ENCODE assay signal across 29 cellular contexts in genomic region chrX:3960952-3961351, GRCh38.
"Had no signal": no experiment of that assay in that cellular context is flagged by ENCODE, and none has a peak within 500 bp of the region (broad histone marks: within the 10 kb centered on the region; RNA-seq: fewer than 3 reads in every experiment).

No MANE protein-coding gene starts in this region.

- H3K9ac ChIP-seq: parathyroid adenoma had no signal

- H3K27ac ChIP-seq: ovary, parathyroid adenoma, psoas muscle, right lobe of liver, skin epidermis, spleen, suprapubic skin, testis, tibial artery, transverse colon, upper lobe of right lung, uterus had no signal

- H2AFZ ChIP-seq: parathyroid adenoma had no signal

- H3K9me3 ChIP-seq: psoas muscle, right lobe of liver, suprapubic skin, testis, tibial artery, transverse colon, upper lobe of right lung, uterus had no signal

- H3K27me3 ChIP-seq: ovary, suprapubic skin, testis, tibial artery, transverse colon, upper lobe of right lung, uterus had no signal

- H3K36me3 ChIP-seq: ovary, right lobe of liver, spleen, suprapubic skin, tibial artery, transverse colon, upper lobe of right lung, uterus had no signal

- H3K79me2 ChIP-seq: parathyroid adenoma had no signal

- H3K4me1 ChIP-seq: parathyroid adenoma, psoas muscle, spleen, suprapubic skin, testis, transverse colon, upper lobe of right lung, uterus had no signal

- H3K4me2 ChIP-seq: smooth muscle cell had no signal

- H3K4me3 ChIP-seq: ovary, psoas muscle, right lobe of liver, skin epidermis, smooth muscle cell, spleen, suprapubic skin, testis, tibial artery, transverse colon, upper lobe of right lung, uterus had no signal

- ATAC-seq: naive thymus-derived CD8-positive, alpha-beta T cell; natural killer cell treated with Interleukin-12 subunit alpha and Interleukin-12 subunit beta and Interleukin-15 and Interleukin-18, amount 100 ng/mL, for 72 hours; psoas muscle; right cardiac atrium; right lobe of liver; stimulated activated memory B cell treated with anti-CD40 and anti-IgM and Interleukin-4, amounts not matched to agents 10 μg/mL and 1 μg/mL and 100 μg/mL, for 72 hours; stimulated activated naive CD8-positive, alpha-beta T cell treated with anti-CD3 and anti-CD28 coated beads, Interleukin-15, amount 100 ng/mL, for 72 hours; stimulated activated naive CD8-positive, alpha-beta T cell treated with anti-CD3 and anti-CD28 coated beads, Interleukin-15, Interleukin-2, amounts not matched to agents 100 U/mL and 50 U/mL, for 24 hours; upper lobe of right lung had no signal

- DNase-seq: naive thymus-derived CD8-positive, alpha-beta T cell; nephron progenitor cell; occipital lobe; ovary; posterior cingulate gyrus; psoas muscle; right cardiac atrium; right lobe of liver; spleen; stimulated activated CD4-positive, alpha-beta T cell treated with anti-CD3 and anti-CD28 coated beads, Interleukin-12 subunit alpha, Interleukin-12 subunit beta, amount 100 ng/mL, for 4 hours; stimulated activated CD4-positive, alpha-beta T cell treated with anti-CD3 and anti-CD28 coated beads, Interleukin-1b, Interleukin-23, amount 100 ng/mL, for 48 hours; stimulated activated CD4-positive, alpha-beta T cell treated with anti-CD3 and anti-CD28 coated beads, Interleukin-4, amount 100 ng/mL, for 1 hour; stimulated activated CD4-positive, alpha-beta T cell treated with anti-CD3 and anti-CD28 coated beads, Interleukin-4, amount 100 ng/mL, for 4 hours; stimulated activated CD8-positive, alpha-beta memory T cell treated with anti-CD3 and anti-CD28 coated beads, Interleukin-4, amount 100 ng/mL, for 48 hours; stimulated activated naive CD4-positive, alpha-beta T cell; stimulated activated naive CD8-positive, alpha-beta T cell treated with anti-CD3 and anti-CD28 coated beads, Interleukin-15, amount 100 ng/mL, for 72 hours; stimulated activated naive CD8-positive, alpha-beta T cell treated with anti-CD3 and anti-CD28 coated beads, Interleukin-15, Interleukin-2, amounts not matched to agents 100 U/mL and 50 U/mL, for 24 hours; substantia nigra; testis; tibial artery; transverse colon; upper lobe of right lung; uterus had no signal
